ENCODE assay signal across 9 cellular contexts in genomic region chr18:49492694-49493033, GRCh38. TPM values are rescaled to one million over a fixed set of nuclear protein-coding genes. Genes with fewer than 3 reads are reported as not detected.
DNase-seq lines count a peak whose midpoint lies in the region; ATAC-seq and TF ChIP-seq lines count a peak whose summit lies in the region.
"Had no signal": no experiment of that assay in that cellular context is flagged by ENCODE, and none has a peak within 500 bp of the region (broad histone marks: within the 10 kb centered on the region; RNA-seq: fewer than 3 reads in every experiment).

No MANE protein-coding gene starts in this region.

- no peak for TF ChIP-seq CTCF in HFF-Myc (IDR thresholded peaks at IDR 0.05; ENCODE audit: low read depth, low read length, missing control alignments)
- no peak for TF ChIP-seq CTCF in GM20000 (IDR thresholded peaks at IDR 0.05; ENCODE audit: extremely low read depth, missing control alignments)

- peaks cover 42 to 56% (median 50%) of the 10 kb centered on the region in 3 donors for H3K4me1 Mint-ChIP-seq in CD8-positive, alpha-beta memory T cell
- peaks cover 47% of the 10 kb centered on the region for H3K4me1 Mint-ChIP-seq in activated naive CD8-positive, alpha-beta T cell treated with anti-CD3 and anti-CD28 coated beads, Interleukin-2, amount 50 U/mL, for 24 hours
- H3K4me1 Mint-ChIP-seq in naive thymus-derived CD8-positive, alpha-beta T cell = peaks cover 16 to 53% (median 41%) of the 10 kb centered on the region in 4 donors

- peak overlapping the region in 5 of 7 donors; percentile 66 to 98 (median 89) for H3K4me3 Mint-ChIP-seq in CD8-positive, alpha-beta memory T cell
- H3K4me3 Mint-ChIP-seq in activated naive CD8-positive, alpha-beta T cell treated with anti-CD3 and anti-CD28 coated beads, Interleukin-2, amount 50 U/mL, for 24 hours = peak overlapping the region; percentile 94
- peak overlapping the region in 7 of 10 donors; percentile 37 to 99 (median 96) for H3K4me3 Mint-ChIP-seq in naive thymus-derived CD8-positive, alpha-beta T cell

- no peak for ATAC-seq in activated naive CD8-positive, alpha-beta T cell treated with anti-CD3 and anti-CD28 coated beads, Interleukin-2, amount 50 U/mL, for 24 hours
- ATAC-seq in naive thymus-derived CD8-positive, alpha-beta T cell = no peak

- no peaks in the 10 kb centered on the region for H3K27me3 ChIP-seq in CD8-positive, alpha-beta memory T cell (ENCODE audit: insufficient read depth, low read length, poor library complexity, severe bottlenecking)

- peaks cover 35% of the 10 kb centered on the region for H3K36me3 ChIP-seq in CD8-positive, alpha-beta memory T cell (ENCODE audit: insufficient read depth, low read length)

- CTCF ChIA-PET in CD8-positive, alpha-beta memory T cell (lab: Charles Lee) = interaction anchor here (0.8 kb wide), 1 partner anchor 9 kb away, joined by 3 read pairs; no protein-coding TSS in a partner anchor

- peak overlapping the region in 7 of 8 donors; percentile 26 to 99 (median 93) for H3K27ac Mint-ChIP-seq in CD8-positive, alpha-beta memory T cell
- peak overlapping the region; percentile 98 for H3K27ac Mint-ChIP-seq in activated naive CD8-positive, alpha-beta T cell treated with anti-CD3 and anti-CD28 coated beads, Interleukin-2, amount 50 U/mL, for 24 hours
- H3K27ac Mint-ChIP-seq in naive thymus-derived CD8-positive, alpha-beta T cell = peak overlapping the region in 6 of 10 donors; percentile 93 to 99 (median 96)

- H3K9me3 ChIP-seq in CD8-positive, alpha-beta memory T cell (ENCODE audit: low read length) = no peaks in the 10 kb centered on the region
- H3K9me3 ChIP-seq: SK-N-SH had no signal

- H3K4me3 ChIP-seq in CD8-positive, alpha-beta memory T cell (ENCODE audit: low read length) = no peak overlapping the region
- peak overlapping the region; percentile 98 for H3K4me3 ChIP-seq in HFF-Myc (replicated peaks; ENCODE audit: low read depth, low read length)

- peaks cover 31% of the 10 kb centered on the region for H3K4me1 ChIP-seq in CD8-positive, alpha-beta memory T cell (ENCODE audit: insufficient read depth, low read length)

- POLR2A ChIA-PET in CD8-positive, alpha-beta memory T cell (lab: Charles Lee) = interaction anchor here (0.6 kb wide), 1 partner anchor 8 kb away, joined by 3 read pairs; no protein-coding TSS in a partner anchor
- POLR2A ChIA-PET in naive thymus-derived CD8-positive, alpha-beta T cell (lab: Charles Lee) = no interaction called here

- H3K36me3 Mint-ChIP-seq in CD8-positive, alpha-beta memory T cell = peaks cover 27 to 47% (median 29%) of the 10 kb centered on the region in 3 donors
- H3K36me3 Mint-ChIP-seq in activated naive CD8-positive, alpha-beta T cell treated with anti-CD3 and anti-CD28 coated beads, Interleukin-2, amount 50 U/mL, for 24 hours (ENCODE audit: low read depth) = peaks cover 45% of the 10 kb centered on the region
- H3K36me3 Mint-ChIP-seq in naive thymus-derived CD8-positive, alpha-beta T cell = peaks cover 0 to 42% (median 18%) of the 10 kb centered on the region in 3 donors

- DNase-seq in CD8-positive, alpha-beta memory T cell = no peak
- no peak for DNase-seq in HFF-Myc (ENCODE audit: extremely low read depth, low read depth)
- DNase-seq in activated naive CD8-positive, alpha-beta T cell treated with anti-CD3 and anti-CD28 coated beads, Interleukin-2, amount 50 U/mL, for 24 hours = no peak
- DNase-seq in naive thymus-derived CD8-positive, alpha-beta T cell = no peak
- no peak for DNase-seq in GM20000 (ENCODE audit: low spot score)
- no peak for DNase-seq in SW 1271 (lab: John Stamatoyannopoulos, UW)
- DNase-seq in inferior parietal cortex (ENCODE audit: extremely low spot score) = no peak
- no peak for DNase-seq in effector CD8-positive, alpha-beta T cell (lab: John Stamatoyannopoulos, UW)

- no peaks in the 10 kb centered on the region for H3K27me3 Mint-ChIP-seq in CD8-positive, alpha-beta memory T cell
- no peaks in the 10 kb centered on the region for H3K27me3 Mint-ChIP-seq in activated naive CD8-positive, alpha-beta T cell treated with anti-CD3 and anti-CD28 coated beads, Interleukin-2, amount 50 U/mL, for 24 hours
- H3K27me3 Mint-ChIP-seq in naive thymus-derived CD8-positive, alpha-beta T cell = no peaks in the 10 kb centered on the region

- no peak overlapping the region for H3K27ac ChIP-seq in CD8-positive, alpha-beta memory T cell (ENCODE audit: low read depth, low read length)

- H3K9me3 Mint-ChIP-seq in CD8-positive, alpha-beta memory T cell = no peaks in the 10 kb centered on the region
- H3K9me3 Mint-ChIP-seq in activated naive CD8-positive, alpha-beta T cell treated with anti-CD3 and anti-CD28 coated beads, Interleukin-2, amount 50 U/mL, for 24 hours = no peaks in the 10 kb centered on the region
- no peaks in the 10 kb centered on the region for H3K9me3 Mint-ChIP-seq in naive thymus-derived CD8-positive, alpha-beta T cell

RNA-seq across cellular contexts. Expression of gene RPL17, which starts 0.4 kb away (rescaled TPM):
- 1,000 to 10,000 TPM; 2,009 to 2,032 TPM for total RNA-seq in CD8-positive, alpha-beta memory T cell
- 1,866 TPM for polyA plus RNA-seq in CD8-positive, alpha-beta memory T cell
- 1,000 to 10,000 TPM; 2,176 to 2,255 TPM for total RNA-seq in naive thymus-derived CD8-positive, alpha-beta T cell
- polyA plus RNA-seq in naive thymus-derived CD8-positive, alpha-beta T cell = 1,000 to 10,000 TPM; 2,216 to 2,427 (median 2,221) TPM

RNA-seq across cellular contexts. Expression of gene C18orf32, which starts 5.6 kb away (rescaled TPM):
- total RNA-seq in CD8-positive, alpha-beta memory T cell = 10 to 100 TPM; 23.4 to 25.4 TPM
- polyA plus RNA-seq in CD8-positive, alpha-beta memory T cell = 99.9 TPM
- 10 to 100 TPM; 43.3 to 57.3 TPM for total RNA-seq in naive thymus-derived CD8-positive, alpha-beta T cell
- polyA plus RNA-seq in naive thymus-derived CD8-positive, alpha-beta T cell = 10 to 100 TPM; 64.3 to 82.2 (median 67.1) TPM

RNA-seq across cellular contexts. Expression of gene DYM, which starts 32.2 kb away (rescaled TPM):
- total RNA-seq in CD8-positive, alpha-beta memory T cell = 10 to 100 TPM; 71.6 to 76.8 TPM
- 40.5 TPM for polyA plus RNA-seq in CD8-positive, alpha-beta memory T cell
- total RNA-seq in naive thymus-derived CD8-positive, alpha-beta T cell = 10 to 100 TPM; 55.9 to 63.5 TPM
- 10 to 100 TPM; 26.6 to 35.6 (median 33.5) TPM for polyA plus RNA-seq in naive thymus-derived CD8-positive, alpha-beta T cell
